24 cellular contexts compared by ENCODE assay signal in the genomic region with DNA sequence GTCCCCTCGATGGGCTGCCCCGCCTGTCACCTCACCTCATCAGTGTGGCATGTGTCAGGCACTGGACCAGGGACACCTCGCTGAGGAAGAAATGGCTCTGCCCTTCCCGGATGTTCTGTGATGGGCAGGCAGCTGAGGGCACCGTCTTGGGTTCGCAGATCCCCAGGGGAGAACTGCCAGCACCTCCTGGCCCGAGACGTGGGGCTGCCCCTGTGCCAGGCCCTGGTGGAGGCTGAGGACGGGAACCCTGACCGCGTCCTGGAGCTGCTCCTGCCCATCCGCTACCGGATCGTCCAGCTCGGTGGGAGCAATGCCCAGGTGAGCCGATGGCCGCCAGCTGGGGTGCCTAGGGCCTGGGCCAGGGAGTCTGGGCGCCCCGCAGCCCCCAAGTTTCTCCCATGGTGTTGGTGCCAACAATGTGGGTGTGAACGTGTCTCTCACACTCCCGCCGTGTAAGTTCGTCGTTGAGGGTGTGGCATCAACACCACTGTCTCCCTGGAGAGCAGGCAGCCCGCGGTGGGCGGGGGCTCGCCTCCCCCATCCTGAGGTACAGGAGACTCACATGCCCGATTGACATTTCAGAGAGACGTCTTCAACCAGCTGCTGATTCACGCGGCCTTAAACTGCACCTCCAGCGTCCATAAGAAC. TPM values are rescaled to one million over a fixed set of nuclear protein-coding genes. Genes with fewer than 3 reads are reported as not detected.
DNase-seq lines count a peak whose midpoint lies in the region; ATAC-seq and TF ChIP-seq lines count a peak whose summit lies in the region.
"Had no signal": no experiment of that assay in that cellular context is flagged by ENCODE, and none has a peak within 500 bp of the region (broad histone marks: within the 10 kb centered on the region; RNA-seq: fewer than 3 reads in every experiment).

No MANE protein-coding gene starts in this region.

- POLR2A ChIA-PET in activated CD4-positive, alpha-beta memory T cell treated with anti-CD3 and anti-CD28 coated beads for 36 hours (lab: Charles Lee), result no interaction called here

- H3K4me1 ChIP-seq in gastrocnemius medialis, result peaks cover 11 to 14% of the 10 kb centered on the region in 2 donors
- H3K4me1 ChIP-seq in ovary (ENCODE audit: insufficient read depth), result no peaks in the 10 kb centered on the region
- H3K4me1 ChIP-seq: foreskin keratinocyte, thyroid gland had no signal

- in situ Hi-C loops in gastrocnemius medialis (cut with MboI; ENCODE audit: low sequenced_read_pairs in 4 of 4), result no loop called here

- H3K36me3 Mint-ChIP-seq in central memory CD8-positive, alpha-beta T cell (ENCODE audit: insufficient read depth), result peaks cover 51% of the 10 kb centered on the region
- H3K36me3 Mint-ChIP-seq in activated CD4-positive, alpha-beta memory T cell treated with anti-CD3 and anti-CD28 coated beads for 36 hours, result peaks cover 6% of the 10 kb centered on the region

- H3K27me3 ChIP-seq in H7 (ENCODE audit: control insufficient read depth, insufficient read depth, low read length), result no peaks in the 10 kb centered on the region
- no peaks in the 10 kb centered on the region for H3K27me3 ChIP-seq in gastrocnemius medialis
- H3K27me3 ChIP-seq in ovary, result no peaks in the 10 kb centered on the region
- H3K27me3 ChIP-seq: foreskin keratinocyte, hepatocyte, thyroid gland had no signal

- H3K9me3 Mint-ChIP-seq in central memory CD8-positive, alpha-beta T cell, result no peaks in the 10 kb centered on the region
- H3K9me3 Mint-ChIP-seq in activated CD4-positive, alpha-beta memory T cell treated with anti-CD3 and anti-CD28 coated beads for 36 hours, result no peaks in the 10 kb centered on the region
- H3K9me3 Mint-ChIP-seq: stimulated activated naive CD8-positive, alpha-beta T cell treated with anti-CD3 and anti-CD28 coated beads, Interleukin-15, Interleukin-2, amounts not matched to agents 100 ng/mL and 50 ng/mL, for 24 hours had no signal

- DNase-seq in H7, result peak; percentile 42
- DNase-seq in central memory CD8-positive, alpha-beta T cell (ENCODE audit: low spot score in 2 of 2), result peak; percentile 33 to 74
- DNase-seq in left lobe of liver (ENCODE audit: low spot score), result no peak
- no peak for DNase-seq in gastrocnemius medialis
- DNase-seq in activated CD4-positive, alpha-beta memory T cell treated with anti-CD3 and anti-CD28 coated beads for 36 hours, result no peak
- no peak for DNase-seq in NCI-H2171 (lab: John Stamatoyannopoulos, UW)
- DNase-seq in ovary, result no peak
- DNase-seq in medulla oblongata (ENCODE audit: extremely low spot score), result no peak
- DNase-seq: activated CD4-positive, alpha-beta T cell treated with anti-CD3 and anti-CD28 coated beads, Interleukin-2, amount 50 U/mL, for 1 hour; activated effector memory CD4-positive, alpha-beta T cell treated with Interleukin-2 at 50 U/mL for 16 hours; CD4-positive, CD25-positive, alpha-beta regulatory T cell; DMS 273 treated with DMSO at 0.1 percent for 48 hours; foreskin keratinocyte; NCI-H1105 treated with DMSO at 0.1 percent for 48 hours; NCI-H2029 treated with DMSO at 0.1 percent for 48 hours; NCI-H446; retina; stimulated activated CD4-positive, alpha-beta T cell treated with anti-CD3 and anti-CD28 coated beads, Interleukin-4, amount 100 ng/mL, for 24 hours; thyroid gland had no signal

- H3K4me3 Mint-ChIP-seq in central memory CD8-positive, alpha-beta T cell, result peak overlapping the region; percentile 79
- no peak overlapping the region for H3K4me3 Mint-ChIP-seq in activated CD4-positive, alpha-beta memory T cell treated with anti-CD3 and anti-CD28 coated beads for 36 hours
- H3K4me3 Mint-ChIP-seq: T-helper 2 cell treated with Interferon-gamma antibody and Interleukin-4, amounts not matched to agents 5 μg/mL and 100 μg/mL, for 36 hours had no signal

- CTCF ChIA-PET in activated CD4-positive, alpha-beta memory T cell treated with anti-CD3 and anti-CD28 coated beads for 36 hours (lab: Charles Lee), result no interaction called here

- H3K27ac Mint-ChIP-seq in central memory CD8-positive, alpha-beta T cell (ENCODE audit: low read depth), result peak overlapping the region; percentile 93
- H3K27ac Mint-ChIP-seq in activated CD4-positive, alpha-beta memory T cell treated with anti-CD3 and anti-CD28 coated beads for 36 hours, result no peak overlapping the region
- H3K27ac Mint-ChIP-seq: CD4-positive, CD25-positive, alpha-beta regulatory T cell; stimulated activated naive CD8-positive, alpha-beta T cell treated with anti-CD3 and anti-CD28 coated beads, Interleukin-15, Interleukin-2, amounts not matched to agents 100 ng/mL and 50 ng/mL, for 24 hours had no signal

- TF ChIP-seq EP300 in ovary (IDR thresholded peaks at IDR 0.05), result no peak

- H3K4me3 ChIP-seq in H7 (ENCODE audit: insufficient read depth, low read depth, low read length) (no peak overlapping the region), gastrocnemius medialis (no peak overlapping the region), ovary (no peak overlapping the region)
- H3K4me3 ChIP-seq: hepatocyte, thyroid gland had no signal

- H3K27ac ChIP-seq in gastrocnemius medialis (peak overlapping the region in 3 of 4 donors; percentile 68 to 77 (median 74)), ovary (no peak overlapping the region)
- H3K27ac ChIP-seq: foreskin keratinocyte, hepatocyte, VCaP had no signal

- ATAC-seq in central memory CD8-positive, alpha-beta T cell (replicated peaks; ENCODE audit: extremely low read depth, poor library complexity, severe bottlenecking), result peak; percentile 77
- peak; percentile 3 for ATAC-seq in left lobe of liver
- ATAC-seq in gastrocnemius medialis, result no peak
- ATAC-seq: foreskin keratinocyte had no signal

- 77 to 86% (median 82%) methylated on average over 33 of the region's 33 CpGs for WGBS in ovary, 3 donors

- peaks cover 52% of the 10 kb centered on the region for H3K4me1 Mint-ChIP-seq in central memory CD8-positive, alpha-beta T cell
- peaks cover 8% of the 10 kb centered on the region for H3K4me1 Mint-ChIP-seq in activated CD4-positive, alpha-beta memory T cell treated with anti-CD3 and anti-CD28 coated beads for 36 hours (ENCODE audit: low read depth)

- TF ChIP-seq CTCF in gastrocnemius medialis (IDR thresholded peaks at IDR 0.05 in 4 of 5, conservative IDR thresholded peaks at IDR 0.05 in 1 of 5) (no peak), ovary (IDR thresholded peaks at IDR 0.05) (no peak)

- H3K27me3 Mint-ChIP-seq in central memory CD8-positive, alpha-beta T cell, result no peaks in the 10 kb centered on the region
- no peaks in the 10 kb centered on the region for H3K27me3 Mint-ChIP-seq in activated CD4-positive, alpha-beta memory T cell treated with anti-CD3 and anti-CD28 coated beads for 36 hours
- H3K27me3 Mint-ChIP-seq: CD4-positive, CD25-positive, alpha-beta regulatory T cell; stimulated activated naive CD8-positive, alpha-beta T cell treated with anti-CD3 and anti-CD28 coated beads, Interleukin-15, Interleukin-2, amounts not matched to agents 100 ng/mL and 50 ng/mL, for 24 hours had no signal

- intact Hi-C loops in gastrocnemius medialis (cut with DNase I; ENCODE audit: low total_unique reads), result no loop called here
- intact Hi-C loops in activated CD4-positive, alpha-beta memory T cell treated with anti-CD3 and anti-CD28 coated beads for 36 hours (cut with micrococcal nuclease), result no loop called here
- intact Hi-C loops in ovary (cut with DNase I), result no loop called here

- H3K9me3 ChIP-seq in gastrocnemius medialis, result no peaks in the 10 kb centered on the region
- no peaks in the 10 kb centered on the region for H3K9me3 ChIP-seq in ovary
- H3K9me3 ChIP-seq: thyroid gland had no signal

- TF ChIP-seq POLR2A in gastrocnemius medialis (IDR thresholded peaks at IDR 0.05), result no peak
- TF ChIP-seq POLR2A in ovary (IDR thresholded peaks at IDR 0.05), result no peak

- H3K36me3 ChIP-seq in H7 (replicated peaks; ENCODE audit: control insufficient read depth, insufficient read depth, low read length) (peaks cover 3% of the 10 kb centered on the region), gastrocnemius medialis (peaks cover 0 to 39% of the 10 kb centered on the region in 2 donors), ovary (no peaks in the 10 kb centered on the region)

RNA-seq across cellular contexts. Expression of a gene that starts 7.3 kb away (rescaled TPM):
- total RNA-seq in H7 (2014; rRNA removed; shearing (Covaris generic)), result 38.8 and 42.9 TPM in 2 replicates
- total RNA-seq in left lobe of liver (0.63 TPM), gastrocnemius medialis (under 1 TPM in 2 of 4 donors, not detected in 2; 0.13 to 0.49 TPM), ovary (under 1 TPM in 6 of 7 donors, not detected in 1; 0.18 to 0.84 (median 0.34) TPM)
- total RNA-seq in activated CD4-positive, alpha-beta memory T cell treated with anti-CD3 and anti-CD28 coated beads for 36 hours, result 10 to 100 TPM; 39.9 to 42.6 TPM
- under 1 TPM; 0.40 to 0.60 TPM for polyA plus RNA-seq in ovary

RNA-seq across cellular contexts. Expression of a gene that starts 21.6 kb away (rescaled TPM):
- 21.8 and 24.0 TPM in 2 replicates for total RNA-seq in H7 (2014; rRNA removed; shearing (Covaris generic))
- total RNA-seq in left lobe of liver (189 TPM), gastrocnemius medialis (10 to 100 TPM; 30.4 to 58.3 (median 43.1) TPM), ovary (10 to 100 TPM; 32.2 to 58.3 (median 44.6) TPM)
- 1 to 10 TPM; 8.7 to 9.4 TPM for total RNA-seq in activated CD4-positive, alpha-beta memory T cell treated with anti-CD3 and anti-CD28 coated beads for 36 hours
- 10 to 100 TPM; 27.3 to 42.3 TPM for polyA plus RNA-seq in ovary

RNA-seq across cellular contexts. Expression of a gene that starts 26.2 kb away (rescaled TPM):
- 0.07 TPM in 1 of 2 replicates, not detected in the other for total RNA-seq in H7 (2014; rRNA removed; shearing (Covaris generic))
- total RNA-seq in left lobe of liver (0.05 TPM), gastrocnemius medialis (not detected), ovary (under 1 TPM in 6 of 7 donors, not detected in 1; under 0.01 to 0.17 (median 0.13) TPM)
- not detected for total RNA-seq in activated CD4-positive, alpha-beta memory T cell treated with anti-CD3 and anti-CD28 coated beads for 36 hours
- polyA plus RNA-seq in ovary, result under 1 TPM; 0.08 to 0.12 TPM
- total RNA-seq: CD4-positive, CD25-positive, alpha-beta regulatory T cell; foreskin keratinocyte; hepatocyte; OCI-LY7 had no signal

RNA-seq across cellular contexts. Expression of a gene that starts 39.3 kb away (rescaled TPM):
- total RNA-seq in H7 (2014; rRNA removed; shearing (Covaris generic)), result 24.5 and 29.3 TPM in 2 replicates
- total RNA-seq in left lobe of liver, result 5.1 TPM
- 10 to 100 TPM in 2 of 4 donors, 1 to 10 TPM in 2; 6.3 to 18.8 (median 12.5) TPM for total RNA-seq in gastrocnemius medialis
- 1 to 10 TPM; 6.8 to 8.2 TPM for total RNA-seq in activated CD4-positive, alpha-beta memory T cell treated with anti-CD3 and anti-CD28 coated beads for 36 hours
- 10 to 100 TPM in 4 of 7 donors, 1 to 10 TPM in 3; 7.8 to 14.9 (median 11.5) TPM for total RNA-seq in ovary
- polyA plus RNA-seq in ovary, result 10 to 100 TPM in 1 of 2 donors, 1 to 10 TPM in 1; 4.3 to 20.8 TPM

RNA-seq across cellular contexts. Expression of a gene that starts 46.1 kb away (rescaled TPM):
- total RNA-seq in H7 (2014; rRNA removed; shearing (Covaris generic)), result 72.9 and 76.2 TPM in 2 replicates
- total RNA-seq in left lobe of liver (23.6 TPM), gastrocnemius medialis (10 to 100 TPM in 3 of 4 donors, 1 to 10 TPM in 1; 9.1 to 14.4 (median 13.0) TPM), ovary (10 to 100 TPM; 18.2 to 35.0 (median 31.7) TPM)
- total RNA-seq in activated CD4-positive, alpha-beta memory T cell treated with anti-CD3 and anti-CD28 coated beads for 36 hours, result 10 to 100 TPM; 61.3 to 63.2 TPM
- polyA plus RNA-seq in ovary, result 10 to 100 TPM; 15.2 to 29.1 TPM

Comparison
In these comparisons a context has a peak if more than half of its experiments do, and no peak if none do; other contexts are left out.
1. DNase-seq: peak in H7 (single experiment) and central memory CD8-positive, alpha-beta T cell (2 of 2); none in left lobe of liver (single experiment), gastrocnemius medialis (0 of 2), activated CD4-positive, alpha-beta memory T cell treated with anti-CD3 and anti-CD28 coated beads for 36 hours (single experiment), NCI-H2171 (single experiment), ovary (0 of 5) and medulla oblongata (single experiment).
2. ATAC-seq: peak in central memory CD8-positive, alpha-beta T cell (single experiment) and left lobe of liver (single experiment); none in gastrocnemius medialis (0 of 2).
3. H3K27ac ChIP-seq: peak in gastrocnemius medialis (3 of 4); none in ovary (0 of 2).
4. RNA of a gene that starts 7.3 kb away (total RNA-seq): 39.9 to 42.6 TPM in activated CD4-positive, alpha-beta memory T cell treated with anti-CD3 and anti-CD28 coated beads for 36 hours and 38.8 to 42.9 TPM in H7; 0.63 TPM in left lobe of liver (single experiment), 0.18 to 0.84 TPM in ovary and 0.13 to 0.49 TPM in gastrocnemius medialis; every median in the first group is over 10 times any median in the second.